1 cellular context compared by ENCODE assay signal in genomic region chr15:58293622-58294550, GRCh38.
A peak's percentile ranks its signal among the peaks of the same experiment; 100 is the strongest.
TF ChIP-seq lines count a peak whose summit lies in the region.

No MANE protein-coding gene starts in this region.

TF ChIP-seq in HepG2, 621 proteins besides CTCF, POLR2A, EP300 and RAD21 (continued from another document):
- TF ChIP-seq HNF1A (IDR thresholded peaks at IDR 0.05; ENCODE audit: low read depth): 0 out of 2 replicates have a peak, but pooled peaks have one; percentile 14
- TF ChIP-seq HNF1A (CRISPR knock-in tag; IDR thresholded peaks at IDR 0.05; ENCODE audit: borderline replicate concordance): no peak
- TF ChIP-seq ZNF205 (CRISPR knock-in tag; IDR thresholded peaks at IDR 0.05): no peak
- TF ChIP-seq ATF1 (CRISPR knock-in tag; IDR thresholded peaks at IDR 0.05): no peak
- no peak for TF ChIP-seq ZBTB43 (CRISPR knock-in tag; conservative IDR thresholded peaks at IDR 0.05)
- peak; percentile 82 for TF ChIP-seq ZEB1 (IDR thresholded peaks at IDR 0.05; ENCODE audit: insufficient replicate concordance, low read depth)
- TF ChIP-seq KAT7 (CRISPR knock-in tag; IDR thresholded peaks at IDR 0.05; ENCODE audit: borderline replicate concordance): no peak
- TF ChIP-seq KAT8 (CRISPR knock-in tag; IDR thresholded peaks at IDR 0.05): no peak
- no peak for TF ChIP-seq CREM (IDR thresholded peaks at IDR 0.05)
- TF ChIP-seq CREM (CRISPR knock-in tag; IDR thresholded peaks at IDR 0.05): no peak
- no peak for TF ChIP-seq ZNF772 (CRISPR knock-in tag; IDR thresholded peaks at IDR 0.05)
- no peak for TF ChIP-seq ZNF136 (CRISPR knock-in tag; IDR thresholded peaks at IDR 0.05; ENCODE audit: low read depth)
